Comparison of ENCODE assay signal across 20 cellular contexts in genomic region chr11:18066626-18067025, GRCh38. TPM values are rescaled to one million over a fixed set of nuclear protein-coding genes. Genes with fewer than 3 reads are reported as not detected.
DNase-seq lines count a peak whose midpoint lies in the region; ATAC-seq and TF ChIP-seq lines count a peak whose summit lies in the region.
"Had no signal": no experiment of that assay in that cellular context is flagged by ENCODE, and none has a peak within 500 bp of the region (broad histone marks: within the 10 kb centered on the region; RNA-seq: fewer than 3 reads in every experiment).

No MANE protein-coding gene starts in this region.

- H2BK15ac ChIP-seq in mesenchymal stem cell (ENCODE audit: low read depth, poor library complexity, severe bottlenecking) = no peak overlapping the region

- intact Hi-C loops in vagina (cut with DNase I) = no loop called here

- no peak overlapping the region for H2BK5ac ChIP-seq in mesenchymal stem cell (ENCODE audit: low read depth, low read length, poor library complexity, severe bottlenecking)

- no peak overlapping the region for H2AK5ac ChIP-seq in mesenchymal stem cell (ENCODE audit: low read length, severe bottlenecking)

- no peak overlapping the region for H3K18ac ChIP-seq in mesenchymal stem cell (ENCODE audit: low read depth in 1 of 2, low read length in 2 of 2)

- DNase-seq in EL (peak; percentile 39), NB4 (ENCODE audit: low read depth) (peak; percentile 33), WERI-Rb-1 (no peak), mesenchymal stem cell (peak; percentile 26), NCI-H2227 (lab: John Stamatoyannopoulos, UW; ENCODE audit: unreplicated experiment) (no peak), vagina (ENCODE audit: extremely low spot score in 2 of 2) (no peak)
- DNase-seq in activated naive CD4-positive, alpha-beta T cell treated with Interleukin-2 at 50 U/mL for 16 hours = no peak
- DNase-seq: AML-193, DMS79, H9, Kasumi-1, NCI-H187 treated with DMSO at 0.1 percent for 48 hours, RPMI8226, SIG-M5, T-cell had no signal

- H2AFZ ChIP-seq in mesenchymal stem cell (ENCODE audit: low read depth, low read length) = no peak overlapping the region

- H3K4me3 ChIP-seq in NB4 (ENCODE audit: low read depth, low read length) (no peak overlapping the region), WERI-Rb-1 (ENCODE audit: low read depth, low read length) (no peak overlapping the region), mesenchymal stem cell (ENCODE audit: insufficient read depth in 1 of 2, low read depth in 1 of 2, low read length in 2 of 2) (no peak overlapping the region), vagina (no peak overlapping the region)

- no peak overlapping the region for H4K91ac ChIP-seq in mesenchymal stem cell (ENCODE audit: low read length)

- H3K4me1 ChIP-seq in mesenchymal stem cell (ENCODE audit: control insufficient read depth, insufficient read depth, low read depth, low read length) = no peaks in the 10 kb centered on the region
- H3K4me1 ChIP-seq in vagina = no peaks in the 10 kb centered on the region

- no peaks in the 10 kb centered on the region; the same call in 1 of the 2 replicates for H3K36me3 ChIP-seq in WERI-Rb-1
- H3K36me3 ChIP-seq in mesenchymal stem cell (ENCODE audit: control insufficient read depth in 1 of 2, insufficient read depth in 2 of 2, low read depth in 1 of 2, low read length in 2 of 2) = no peaks in the 10 kb centered on the region
- no peaks in the 10 kb centered on the region for H3K36me3 ChIP-seq in vagina

- no peaks in the 10 kb centered on the region for H3K9me3 ChIP-seq in WERI-Rb-1 (ENCODE audit: severe bottlenecking)
- H3K9me3 ChIP-seq in mesenchymal stem cell (ENCODE audit: control insufficient read depth, low read length) = no peaks in the 10 kb centered on the region
- H3K9me3 ChIP-seq in vagina = no peaks in the 10 kb centered on the region

- 94% methylated on average over 2 of the region's 2 CpGs for WGBS in mesenchymal stem cell

- no peak overlapping the region for H3K14ac ChIP-seq in mesenchymal stem cell (ENCODE audit: low read length in 2 of 2)

- no peak overlapping the region for H2BK12ac ChIP-seq in mesenchymal stem cell (ENCODE audit: low read length in 2 of 2)

- no peak for TF ChIP-seq CTCF in NB4 (IDR thresholded peaks at IDR 0.05; ENCODE audit: low read depth, low read length)
- TF ChIP-seq CTCF in WERI-Rb-1 (IDR thresholded peaks at IDR 0.05; ENCODE audit: low read depth, low read length) = no peak
- no peak for TF ChIP-seq CTCF in vagina (IDR thresholded peaks at IDR 0.05)

- H3K27ac ChIP-seq in WERI-Rb-1 (peak overlapping the region; percentile 90), mesenchymal stem cell (ENCODE audit: low read length, poor library complexity, severe bottlenecking) (no peak overlapping the region), vagina (no peak overlapping the region)
- H3K27ac ChIP-seq: C4-2B had no signal

- no peak overlapping the region for H3K9ac ChIP-seq in mesenchymal stem cell (ENCODE audit: low read length)

- no peak for ATAC-seq in GM21423 (IDR thresholded peaks at IDR 0.05; ENCODE audit: unreplicated experiment)
- ATAC-seq: SK-N-SH treated with all-trans-retinoic acid at 6 μM for 48 hours, T-cell had no signal

- H2BK120ac ChIP-seq in mesenchymal stem cell (ENCODE audit: low read depth, low read length) = no peak overlapping the region

- H3K27me3 ChIP-seq in WERI-Rb-1 (ENCODE audit: insufficient read depth, low read depth, severe bottlenecking) (no peaks in the 10 kb centered on the region), mesenchymal stem cell (ENCODE audit: control insufficient read depth in 1 of 2, insufficient read depth in 1 of 2, low read length in 2 of 2) (no peaks in the 10 kb centered on the region), vagina (no peaks in the 10 kb centered on the region)

- no peak overlapping the region for H4K8ac ChIP-seq in mesenchymal stem cell (ENCODE audit: low read length)

- no peaks in the 10 kb centered on the region for H3K79me1 ChIP-seq in mesenchymal stem cell (replicated peaks; ENCODE audit: low read length, poor library complexity, severe bottlenecking)

- H3K4ac ChIP-seq in mesenchymal stem cell (ENCODE audit: low read depth in 1 of 2, low read length in 2 of 2) = no peak overlapping the region

- TF ChIP-seq POLR2A in NB4 (IDR thresholded peaks at IDR 0.05; ENCODE audit: extremely low read depth, insufficient read length) = no peak
- no peak for TF ChIP-seq POLR2A in vagina (IDR thresholded peaks at IDR 0.05)

- no peak overlapping the region for H3K23ac ChIP-seq in mesenchymal stem cell (ENCODE audit: low read length in 2 of 2)

- H3K4me2 ChIP-seq in mesenchymal stem cell (ENCODE audit: low read length, poor library complexity, severe bottlenecking) = no peak overlapping the region

RNA-seq across cellular contexts. Expression of gene TPH1, which starts 20.6 kb away (rescaled TPM):
- polyA plus RNA-seq in mesenchymal stem cell (2013, experiment 1 of 2) = 0.03 TPM
- polyA plus RNA-seq in mesenchymal stem cell (2013, experiment 2 of 2) = 0.03 TPM
- total RNA-seq in vagina = 0.49 TPM
- total RNA-seq: G401 had no signal
- polyA plus RNA-seq: IgD-negative memory B cell had no signal

RNA-seq across cellular contexts. Expression of gene SAAL1, which starts 39.3 kb away (rescaled TPM):
- 21.1 TPM for polyA plus RNA-seq in mesenchymal stem cell (2013, experiment 1 of 2)
- polyA plus RNA-seq in mesenchymal stem cell (2013, experiment 2 of 2) = 20.4 TPM
- 15.2 TPM for total RNA-seq in vagina

RNA-seq across cellular contexts. Expression of gene SERGEF, which starts 53.8 kb away (rescaled TPM):
- polyA plus RNA-seq in mesenchymal stem cell (2013, experiment 1 of 2) = 22.3 TPM
- polyA plus RNA-seq in mesenchymal stem cell (2013, experiment 2 of 2) = 22.9 TPM
- 30.7 TPM for total RNA-seq in vagina

Comparison
In these comparisons a context has a peak if more than half of its experiments do, and no peak if none do; other contexts are left out.
1. DNase-seq: peak in EL (single experiment), NB4 (single experiment) and mesenchymal stem cell (single experiment); none in WERI-Rb-1 (single experiment), NCI-H2227 (single experiment), vagina (0 of 2) and activated naive CD4-positive, alpha-beta T cell treated with Interleukin-2 at 50 U/mL for 16 hours (single experiment).